In genomic region chr6:156250593-156250992, GRCh38 we compare ENCODE assay signal across 19 cellular contexts.
A peak's percentile ranks its signal among the peaks of the same experiment; 100 is the strongest.
DNase-seq lines count a peak whose midpoint lies in the region; ATAC-seq and TF ChIP-seq lines count a peak whose summit lies in the region.
"Had no signal": no experiment of that assay in that cellular context is flagged by ENCODE, and none has a peak within 500 bp of the region (broad histone marks: within the 10 kb centered on the region; RNA-seq: fewer than 3 reads in every experiment).

No MANE protein-coding gene starts in this region.

- TF ChIP-seq CTCF in esophagus muscularis mucosa (IDR thresholded peaks at IDR 0.05) = no peak

- ATAC-seq in HG02870 (IDR thresholded peaks at IDR 0.05; ENCODE audit: unreplicated experiment) (peak; percentile 45), HG02759 (IDR thresholded peaks at IDR 0.05; ENCODE audit: unreplicated experiment) (no peak)
- peak; percentile 98 for ATAC-seq in activated T-helper 17 cell treated with anti-CD3 and anti-CD28 coated beads, Interleukin-2, amount 50 U/mL, for 72 hours (replicated peaks)
- ATAC-seq: esophagus mucosa had no signal

- no peak overlapping the region for H3K4me3 ChIP-seq in esophagus muscularis mucosa
- H3K4me3 ChIP-seq: dorsolateral prefrontal cortex, vagina had no signal

- no peaks in the 10 kb centered on the region for H3K4me1 ChIP-seq in esophagus muscularis mucosa
- H3K4me1 ChIP-seq: vagina had no signal

- TF ChIP-seq POLR2A in esophagus muscularis mucosa (IDR thresholded peaks at IDR 0.05; ENCODE audit: low read depth) = no peak

- 88% methylated on average over 5 of the region's 5 CpGs for WGBS in esophagus muscularis mucosa

- no peak for TF ChIP-seq EP300 in esophagus muscularis mucosa (IDR thresholded peaks at IDR 0.05)

- peak overlapping the region; percentile 72 for H3K4me3 Mint-ChIP-seq in activated T-helper 17 cell treated with anti-CD3 and anti-CD28 coated beads, Interleukin-2, amount 50 U/mL, for 72 hours
- H3K4me3 Mint-ChIP-seq: memory B cell; nephron; T-helper 1 cell treated with Interleukin-12 subunit alpha and Interleukin-12 subunit beta and Interleukin-4 antibody, amounts not matched to agents 30 μg/mL and 1 μg/mL, for 36 hours had no signal

- H3K4me1 Mint-ChIP-seq in activated T-helper 17 cell treated with anti-CD3 and anti-CD28 coated beads, Interleukin-2, amount 50 U/mL, for 72 hours = peaks cover 23% of the 10 kb centered on the region

- peaks cover 13% of the 10 kb centered on the region for H3K9me3 Mint-ChIP-seq in activated T-helper 17 cell treated with anti-CD3 and anti-CD28 coated beads, Interleukin-2, amount 50 U/mL, for 72 hours

- intact Hi-C loops in esophagus muscularis mucosa (cut with DNase I) = no loop called here

- no peaks in the 10 kb centered on the region for H3K9me3 ChIP-seq in esophagus muscularis mucosa
- H3K9me3 ChIP-seq: vagina had no signal

- peaks cover 21% of the 10 kb centered on the region for H3K36me3 Mint-ChIP-seq in activated T-helper 17 cell treated with anti-CD3 and anti-CD28 coated beads, Interleukin-2, amount 50 U/mL, for 72 hours (ENCODE audit: low read depth)

- peak overlapping the region; percentile 90 for H3K27ac Mint-ChIP-seq in activated T-helper 17 cell treated with anti-CD3 and anti-CD28 coated beads, Interleukin-2, amount 50 U/mL, for 72 hours
- H3K27ac Mint-ChIP-seq: memory B cell; nephron; T-helper 1 cell treated with Interleukin-12 subunit alpha and Interleukin-12 subunit beta and Interleukin-4 antibody, amounts not matched to agents 30 μg/mL and 1 μg/mL, for 36 hours had no signal

- H3K27me3 Mint-ChIP-seq in activated T-helper 17 cell treated with anti-CD3 and anti-CD28 coated beads, Interleukin-2, amount 50 U/mL, for 72 hours = no peaks in the 10 kb centered on the region
- H3K27me3 Mint-ChIP-seq: IgD-negative memory B cell had no signal

- no peaks in the 10 kb centered on the region for H3K36me3 ChIP-seq in esophagus muscularis mucosa
- H3K36me3 ChIP-seq: vagina had no signal

- H3K27ac ChIP-seq in esophagus muscularis mucosa (replicated peaks in 1 of 4) = no peak overlapping the region
- H3K27ac ChIP-seq: dorsolateral prefrontal cortex, vagina had no signal

- peak; percentile 2 for DNase-seq in A172 (ENCODE audit: low spot score)
- DNase-seq in stimulated activated CD4-positive, alpha-beta T cell treated with anti-CD3 and anti-CD28 coated beads, Interleukin-2, amount 100 ng/mL, for 48 hours = peak; percentile 21 to 24
- no peak for DNase-seq in esophagus muscularis mucosa (ENCODE audit: extremely low spot score)
- no peak for DNase-seq in NCI-H748 (lab: John Stamatoyannopoulos, UW; ENCODE audit: unreplicated experiment)
- DNase-seq in 8988T = no peak
- DNase-seq: dorsolateral prefrontal cortex; head of caudate nucleus; NCI-H1092; NCI-H2171; NK-92 treated with Interleukin-12 subunit alpha and Interleukin-12 subunit beta, amount 100 ng/mL, for 24 hours had no signal

- no peaks in the 10 kb centered on the region for H3K27me3 ChIP-seq in esophagus muscularis mucosa
- H3K27me3 ChIP-seq: dorsolateral prefrontal cortex, vagina had no signal

Comparison
In these comparisons a context has a peak if more than half of its experiments do, and no peak if none do; other contexts are left out.
1. DNase-seq: peak in A172 (single experiment) and stimulated activated CD4-positive, alpha-beta T cell treated with anti-CD3 and anti-CD28 coated beads, Interleukin-2, amount 100 ng/mL, for 48 hours (2 of 2); none in esophagus muscularis mucosa (single experiment), NCI-H748 (single experiment) and 8988T (single experiment).